In genomic region chr3:50259432-50260026, GRCh38 we compare ENCODE assay signal across 8 cellular contexts. TPM values are rescaled to one million over a fixed set of nuclear protein-coding genes. Genes with fewer than 3 reads are reported as not detected.
DNase-seq lines count a peak whose midpoint lies in the region; ATAC-seq and TF ChIP-seq lines count a peak whose summit lies in the region.

No MANE protein-coding gene starts in this region.

- peaks cover 25% of the 10 kb centered on the region for H3K36me3 Mint-ChIP-seq in Caco-2 (ENCODE audit: insufficient read depth, unreplicated experiment)
- H3K36me3 Mint-ChIP-seq in T-helper 17 cell (ENCODE audit: low read depth), result no peaks in the 10 kb centered on the region

- peak overlapping the region; percentile 8; the same call in 1 of the 2 replicates for H3K4me3 ChIP-seq in Caco-2 (ENCODE audit: low read depth, low read length)
- H3K4me3 ChIP-seq in left lung, result peak overlapping the region in 1 of 2 donors; percentile 37
- no peak overlapping the region for H3K4me3 ChIP-seq in urinary bladder (ENCODE audit: low read depth, low read length)

- H3K36me3 ChIP-seq in Caco-2 (ENCODE audit: control insufficient read depth, insufficient read depth, low read length) (peaks cover 5% of the 10 kb centered on the region; the same call in 1 of the 2 replicates), left lung (peaks cover 0 to 53% of the 10 kb centered on the region in 2 donors), urinary bladder (ENCODE audit: insufficient read depth) (no peaks in the 10 kb centered on the region)

- peaks cover 29% of the 10 kb centered on the region for H3K4me1 ChIP-seq in Caco-2
- peaks cover 19 to 81% of the 10 kb centered on the region in 2 donors for H3K4me1 ChIP-seq in left lung
- H3K4me1 ChIP-seq in urinary bladder (ENCODE audit: insufficient read depth), result no peaks in the 10 kb centered on the region

- H3K27me3 ChIP-seq in Caco-2 (replicated peaks; ENCODE audit: control insufficient read depth, insufficient read depth, low read length) (no peaks in the 10 kb centered on the region), left lung (no peaks in the 10 kb centered on the region)

- ATAC-seq in GM21786 (IDR thresholded peaks at IDR 0.05; ENCODE audit: unreplicated experiment) (peak; percentile 16), T-helper 17 cell (peak; percentile 17), left lung (no peak)

- H3K27ac Mint-ChIP-seq in Caco-2 (ENCODE audit: unreplicated experiment) (peak overlapping the region; percentile 70), T-helper 17 cell (peak overlapping the region; percentile 9)

- 57% methylated on average over 18 of the region's 18 CpGs for WGBS in urinary bladder

- BruUV-seq in Caco-2 (replicated peaks; lab: Mats Ljungman, UMichigan), result no TSS peak

- intact Hi-C loops in Caco-2 (cut with micrococcal nuclease; ENCODE audit: unreplicated experiment) (loop anchor here (1.0 kb wide), 2 partner anchors 14 to 65 kb away; no protein-coding TSS in a partner anchor), left lung (cut with DNase I) (no loop called here)

- H3K9me3 ChIP-seq in Caco-2, result no peaks in the 10 kb centered on the region
- no peaks in the 10 kb centered on the region for H3K9me3 ChIP-seq in T-helper 17 cell (ENCODE audit: control insufficient read depth, low read length, poor library complexity, severe bottlenecking)
- no peaks in the 10 kb centered on the region for H3K9me3 ChIP-seq in left lung

- DNase-seq in Caco-2 (no peak), T-helper 17 cell (no peak), left lung (peak in 1 of 2 donors; percentile 55), ecto neural progenitor cell (ENCODE audit: low spot score) (no peak), inferior parietal cortex (ENCODE audit: extremely low spot score) (no peak)
- no peak for DNase-seq in activated CD4-positive, CD25-positive, alpha-beta regulatory T cell (lab: John Stamatoyannopoulos, UW)

- peaks cover 7% of the 10 kb centered on the region for H3K4me1 Mint-ChIP-seq in Caco-2 (ENCODE audit: low read depth, unreplicated experiment)
- peaks cover 7% of the 10 kb centered on the region for H3K4me1 Mint-ChIP-seq in T-helper 17 cell

- TF ChIP-seq CTCF in Caco-2 (IDR thresholded peaks at IDR 0.05; ENCODE audit: insufficient read depth in 1 of 2, low read depth in 1 of 2, low read length in 1 of 2, severe bottlenecking in 1 of 2, unreplicated experiment in 1 of 2) (no peak), left lung (IDR thresholded peaks at IDR 0.05) (no peak)

- H3K27ac ChIP-seq in left lung (peak overlapping the region; percentile 88 to 98), urinary bladder (ENCODE audit: low read depth) (peak overlapping the region; percentile 60)

- H3K4me3 Mint-ChIP-seq in Caco-2 (ENCODE audit: unreplicated experiment) (peak overlapping the region; percentile 63), T-helper 17 cell (peak overlapping the region; percentile 82)

- POLR2A ChIA-PET in Caco-2 (lab: Charles Lee), result interaction anchor here (0.5 to 1.7 kb wide), 6 partner anchors 10 to 68 kb away, joined by 3 to 16 read pairs (median 4); partner anchors contain the start of genes GNAI2, HYAL3, IFRD2 and NAA80

- H3K27me3 Mint-ChIP-seq in Caco-2 (ENCODE audit: insufficient read depth, unreplicated experiment), result no peaks in the 10 kb centered on the region
- no peaks in the 10 kb centered on the region for H3K27me3 Mint-ChIP-seq in T-helper 17 cell

- CTCF ChIA-PET in Caco-2 (lab: Charles Lee), result interaction anchor here (0.5 to 2.3 kb wide), 18 partner anchors 10 to 1569 kb away, joined by 3 to 10 read pairs (median 4); partner anchors contain the start of genes GNAI2, IFRD2 and SEMA3B

- no peaks in the 10 kb centered on the region for H3K9me3 Mint-ChIP-seq in Caco-2 (ENCODE audit: unreplicated experiment)

RNA-seq across cellular contexts. Expression of gene SEMA3B, which starts 9.4 kb away (rescaled TPM):
- total RNA-seq in Caco-2 (2022) (19.7 and 21.8 TPM in 2 replicates), T-helper 17 cell (1 to 10 TPM; 1.7 to 1.8 TPM), left lung (10 to 100 TPM; 56.8 to 92.7 TPM), urinary bladder (63.4 TPM)
- 35.5 TPM for polyA plus RNA-seq in urinary bladder

RNA-seq across cellular contexts. Expression of gene LSMEM2, which starts 19.4 kb away (rescaled TPM):
- not detected in 2 replicates for total RNA-seq in Caco-2 (2022)
- total RNA-seq in T-helper 17 cell, result not detected
- under 1 TPM in 1 of 2 donors, not detected in 1; 0.24 TPM for total RNA-seq in left lung
- 0.79 TPM for total RNA-seq in urinary bladder
- polyA plus RNA-seq in urinary bladder, result 0.39 TPM

RNA-seq across cellular contexts. Expression of gene GNAI2, which starts 23.5 kb away (rescaled TPM):
- 59.3 and 62.0 TPM in 2 replicates for total RNA-seq in Caco-2 (2022)
- total RNA-seq in T-helper 17 cell, result 100 to 1,000 TPM; 266 to 288 TPM
- total RNA-seq in left lung, result 100 to 1,000 TPM; 266 to 381 TPM
- total RNA-seq in urinary bladder, result 96.3 TPM
- polyA plus RNA-seq in urinary bladder, result 263 TPM

RNA-seq across cellular contexts. Expression of gene IFRD2, which starts 32.7 kb away (rescaled TPM):
- 88.0 and 89.5 TPM in 2 replicates for total RNA-seq in Caco-2 (2022)
- total RNA-seq in T-helper 17 cell, result 10 to 100 TPM; 46.7 to 49.2 TPM
- 100 to 1,000 TPM in 1 of 2 donors, 10 to 100 TPM in 1; 55.0 to 104 TPM for total RNA-seq in left lung
- total RNA-seq in urinary bladder, result 19.5 TPM
- polyA plus RNA-seq in urinary bladder, result 52.9 TPM

RNA-seq across cellular contexts. Expression of gene HYAL3, which starts 39.7 kb away (rescaled TPM):
- total RNA-seq in Caco-2 (2022), result 5.2 and 6.8 TPM in 2 replicates
- 1 to 10 TPM; 2.7 to 3.7 TPM for total RNA-seq in T-helper 17 cell
- 1 to 10 TPM; 4.5 to 4.6 TPM for total RNA-seq in left lung
- 2.9 TPM for total RNA-seq in urinary bladder
- 3.0 TPM for polyA plus RNA-seq in urinary bladder
